ENCODE assay signal across 14 cellular contexts in genomic region chr1:205272541-205272940, GRCh38.
"Had no signal": no experiment of that assay in that cellular context is flagged by ENCODE, and none has a peak within 500 bp of the region (broad histone marks: within the 10 kb centered on the region; RNA-seq: fewer than 3 reads in every experiment).

No MANE protein-coding gene starts in this region.

- H3K27me3 ChIP-seq: gastrocnemius medialis, neutrophil, suprapubic skin, upper lobe of left lung had no signal

- H3K9me3 ChIP-seq: gastrocnemius medialis, left ventricle myocardium inferior, mucosa of descending colon, neutrophil, suprapubic skin, upper lobe of left lung had no signal

- H3K27ac ChIP-seq: left ventricle myocardium inferior, neutrophil, suprapubic skin, upper lobe of left lung had no signal

- H3K4me3 Mint-ChIP-seq: activated naive CD4-positive, alpha-beta T cell treated with anti-CD3 and anti-CD28 coated beads for 36 hours; activated naive CD8-positive, alpha-beta T cell treated with anti-CD3 and anti-CD28 coated beads, Interleukin-2, amount 50 U/mL, for 24 hours; memory B cell had no signal

- H3K36me3 ChIP-seq: neutrophil had no signal

- H3K9me3 Mint-ChIP-seq: activated naive CD4-positive, alpha-beta T cell treated with anti-CD3 and anti-CD28 coated beads for 36 hours; activated naive CD8-positive, alpha-beta T cell treated with anti-CD3 and anti-CD28 coated beads, Interleukin-2, amount 50 U/mL, for 24 hours; activated T-helper 2 cell treated with anti-CD3 and anti-CD28 coated beads, Interferon-gamma antibody, Interleukin-2, Interleukin-4, amounts not matched to agents 10 μg/mL and 5 μg/mL and 100 μg/mL, durations not matched to agents 14 hours and 24 hours and 36 hours; memory B cell had no signal

- DNase-seq: activated naive CD4-positive, alpha-beta T cell treated with anti-CD3 and anti-CD28 coated beads for 36 hours; activated naive CD8-positive, alpha-beta T cell treated with anti-CD3 and anti-CD28 coated beads, Interleukin-2, amount 50 U/mL, for 24 hours; activated T-cell treated with anti-CD3 and anti-CD28 coated beads for 4 hours; gastrocnemius medialis; islet precursor cell; left ventricle myocardium inferior; naive thymus-derived CD4-positive, alpha-beta T cell; stimulated activated naive CD4-positive, alpha-beta T cell treated with Interleukin-2 at 50 U/mL for 16 hours; upper lobe of left lung had no signal

- H3K4me3 ChIP-seq: gastrocnemius medialis, left ventricle myocardium inferior, mucosa of descending colon, suprapubic skin, upper lobe of left lung had no signal

- H3K36me3 Mint-ChIP-seq: memory B cell; naive thymus-derived CD4-positive, alpha-beta T cell had no signal

- H3K27me3 Mint-ChIP-seq: activated naive CD8-positive, alpha-beta T cell treated with anti-CD3 and anti-CD28 coated beads, Interleukin-2, amount 50 U/mL, for 24 hours; memory B cell; naive thymus-derived CD4-positive, alpha-beta T cell had no signal

- H3K27ac Mint-ChIP-seq: activated naive CD4-positive, alpha-beta T cell treated with anti-CD3 and anti-CD28 coated beads for 36 hours; activated naive CD8-positive, alpha-beta T cell treated with anti-CD3 and anti-CD28 coated beads, Interleukin-2, amount 50 U/mL, for 24 hours; activated T-helper 2 cell treated with anti-CD3 and anti-CD28 coated beads, Interferon-gamma antibody, Interleukin-2, Interleukin-4, amounts not matched to agents 10 μg/mL and 5 μg/mL and 100 μg/mL, durations not matched to agents 14 hours and 24 hours and 36 hours; memory B cell had no signal
